Comparison of ENCODE assay signal across 12 cellular contexts in genomic region chr1:116345830-116346229, GRCh38. TPM values are rescaled to one million over a fixed set of nuclear protein-coding genes. Genes with fewer than 3 reads are reported as not detected.
DNase-seq lines count a peak whose midpoint lies in the region; ATAC-seq and TF ChIP-seq lines count a peak whose summit lies in the region.
"Had no signal": no experiment of that assay in that cellular context is flagged by ENCODE, and none has a peak within 500 bp of the region (broad histone marks: within the 10 kb centered on the region; RNA-seq: fewer than 3 reads in every experiment).

No MANE protein-coding gene starts in this region.

- peak; percentile 75 for DNase-seq in COLO668 (lab: John Stamatoyannopoulos, UW; ENCODE audit: unreplicated experiment)
- peak; percentile 72 for DNase-seq in GM23338 (ENCODE audit: low spot score)
- DNase-seq in NCI-H82 treated with DMSO at 0.1 percent for 48 hours (lab: John Stamatoyannopoulos, UW; ENCODE audit: unreplicated experiment): peak; percentile 13
- DNase-seq in central memory CD8-positive, alpha-beta T cell (ENCODE audit: low spot score in 2 of 2): peak; percentile 16 to 27
- no peak for DNase-seq in SKM-1 (lab: John Stamatoyannopoulos, UW; ENCODE audit: unreplicated experiment)
- no peak for DNase-seq in DMS114 treated with DMSO at 0.1 percent for 48 hours (lab: John Stamatoyannopoulos, UW; ENCODE audit: unreplicated experiment)
- no peak for DNase-seq in midbrain (lab: John Stamatoyannopoulos, UW)
- DNase-seq: Kasumi-1, pancreas, SIG-M5 had no signal

- H2AFZ ChIP-seq in GM23338: no peak overlapping the region

- no peaks in the 10 kb centered on the region for H3K27me3 ChIP-seq in GM23338 (ENCODE audit: insufficient read depth)
- H3K27me3 ChIP-seq: pancreas had no signal

- no peaks in the 10 kb centered on the region for H3K27me3 Mint-ChIP-seq in GM23338 (ENCODE audit: insufficient read depth, low read depth, poor library complexity)
- no peaks in the 10 kb centered on the region for H3K27me3 Mint-ChIP-seq in central memory CD8-positive, alpha-beta T cell

- H3K27ac Mint-ChIP-seq in GM23338: no peak overlapping the region; the same call in 1 of the 2 replicates
- no peak overlapping the region for H3K27ac Mint-ChIP-seq in central memory CD8-positive, alpha-beta T cell (ENCODE audit: low read depth)

- no peaks in the 10 kb centered on the region for H4K20me1 ChIP-seq in GM23338 (replicated peaks; ENCODE audit: insufficient read depth)

- H3K4me1 Mint-ChIP-seq in GM23338: peaks cover 35% of the 10 kb centered on the region
- peaks cover 8% of the 10 kb centered on the region for H3K4me1 Mint-ChIP-seq in central memory CD8-positive, alpha-beta T cell

- no peak overlapping the region for H3K4me2 ChIP-seq in GM23338

- no peaks in the 10 kb centered on the region for H3K36me3 ChIP-seq in GM23338 (ENCODE audit: insufficient read depth)
- H3K36me3 ChIP-seq: pancreas had no signal

- H3K9me2 ChIP-seq in GM23338 (ENCODE audit: insufficient read depth): 0 out of 2 replicates have a peak, but pooled peaks cover 7% of the 10 kb centered on the region

- no peak for TF ChIP-seq CTCF in GM23338 (conservative IDR thresholded peaks at IDR 0.05; ENCODE audit: low read depth in 2 of 2)

- no peaks in the 10 kb centered on the region for H3F3A ChIP-seq in GM23338 (replicated peaks; ENCODE audit: low read depth)

- no peaks in the 10 kb centered on the region for H3K36me3 Mint-ChIP-seq in GM23338 (ENCODE audit: low read depth)
- H3K36me3 Mint-ChIP-seq in central memory CD8-positive, alpha-beta T cell (ENCODE audit: insufficient read depth): no peaks in the 10 kb centered on the region

- H3K4me3 Mint-ChIP-seq in GM23338: no peak overlapping the region
- no peak overlapping the region for H3K4me3 Mint-ChIP-seq in central memory CD8-positive, alpha-beta T cell

- ATAC-seq in GM23338 (peak; percentile 78), GM21360 (IDR thresholded peaks at IDR 0.05; ENCODE audit: unreplicated experiment) (no peak)
- ATAC-seq in central memory CD8-positive, alpha-beta T cell (replicated peaks; ENCODE audit: extremely low read depth, poor library complexity, severe bottlenecking): peak; percentile 77

- H3K4me3 ChIP-seq in GM23338: no peak overlapping the region
- H3K4me3 ChIP-seq: pancreas had no signal

- no peaks in the 10 kb centered on the region; the same call in 2 of the 3 replicates for H3K9me3 Mint-ChIP-seq in GM23338
- H3K9me3 Mint-ChIP-seq in central memory CD8-positive, alpha-beta T cell: no peaks in the 10 kb centered on the region

- peaks cover 25% of the 10 kb centered on the region; the same call in 1 of the 2 replicates for H3K4me1 ChIP-seq in GM23338 (ENCODE audit: insufficient read depth)
- H3K4me1 ChIP-seq: pancreas had no signal

- no peaks in the 10 kb centered on the region for H3K79me2 ChIP-seq in GM23338 (replicated peaks; ENCODE audit: insufficient read depth)

- no peak overlapping the region for H3K27ac ChIP-seq in GM23338 (ENCODE audit: low read depth)
- H3K27ac ChIP-seq: epithelial cell of prostate, pancreas had no signal

TF ChIP-seq in GM23338, 12 proteins besides CTCF, POLR2A, EP300 and RAD21 (continues in another document):
- TF ChIP-seq JUNB (IDR thresholded peaks at IDR 0.05; ENCODE audit: unreplicated experiment) (no peak), CREB1 (CRISPR knock-in tag; IDR thresholded peaks at IDR 0.05; ENCODE audit: low read depth) (no peak), ZNF331 (CRISPR knock-in tag; IDR thresholded peaks at IDR 0.05; ENCODE audit: low read depth) (no peak), REST (IDR thresholded peaks at IDR 0.05; ENCODE audit: unreplicated experiment) (no peak), EZH2phosphoT487 (IDR thresholded peaks at IDR 0.05; ENCODE audit: unreplicated experiment) (no peak), STAT1 (IDR thresholded peaks at IDR 0.05; ENCODE audit: unreplicated experiment) (no peak), ZNF462 (CRISPR knock-in tag; IDR thresholded peaks at IDR 0.05) (no peak), NANOG (IDR thresholded peaks at IDR 0.05; ENCODE audit: borderline replicate concordance) (no peak), EZH2 (IDR thresholded peaks at IDR 0.05; ENCODE audit: low read depth, unreplicated experiment) (no peak)

RNA-seq across cellular contexts. Expression of gene ATP1A1, which starts 27.2 kb away (rescaled TPM):
- 174 and 202 TPM in 2 replicates for total RNA-seq in GM23338 (2014; rRNA removed; shearing (Covaris generic))
- 114 and 117 TPM in 2 replicates for polyA plus RNA-seq in GM23338 (2016; fragmentation: Nextera tagmentation; extraction: Ambion mirVana)

Comparison
In these comparisons a context has a peak if more than half of its experiments do, and no peak if none do; other contexts are left out.
1. DNase-seq: peak in COLO668 (single experiment), GM23338 (single experiment), NCI-H82 treated with DMSO at 0.1 percent for 48 hours (single experiment) and central memory CD8-positive, alpha-beta T cell (2 of 2); none in SKM-1 (single experiment), DMS114 treated with DMSO at 0.1 percent for 48 hours (single experiment) and midbrain (single experiment).